In genomic region chr16:88760424-88761142, GRCh38 we compare ENCODE assay signal across 18 cellular contexts. TPM values are rescaled to one million over a fixed set of nuclear protein-coding genes. Genes with fewer than 3 reads are reported as not detected.
DNase-seq lines count a peak whose midpoint lies in the region; ATAC-seq, FAIRE-seq and TF ChIP-seq lines count a peak whose summit lies in the region.
"Had no signal": no experiment of that assay in that cellular context is flagged by ENCODE, and none has a peak within 500 bp of the region (broad histone marks: within the 10 kb centered on the region; RNA-seq: fewer than 3 reads in every experiment).

No MANE protein-coding gene starts in this region.

- H3K36me3 Mint-ChIP-seq in astrocyte (ENCODE audit: low read depth, unreplicated experiment) = peaks cover 5% of the 10 kb centered on the region
- peaks cover 50% of the 10 kb centered on the region for H3K36me3 Mint-ChIP-seq in Caco-2 (ENCODE audit: insufficient read depth, unreplicated experiment)

- H3K9ac ChIP-seq in astrocyte (ENCODE audit: low read length) = no peak overlapping the region

- TF ChIP-seq EP300 in transverse colon (IDR thresholded peaks at IDR 0.05; ENCODE audit: low read depth) = no peak

- H3K27ac Mint-ChIP-seq in astrocyte (ENCODE audit: unreplicated experiment) = peak overlapping the region; percentile 18
- no peak overlapping the region for H3K27ac Mint-ChIP-seq in Caco-2 (ENCODE audit: unreplicated experiment)
- H3K27ac Mint-ChIP-seq: activated T-helper 2 cell treated with anti-CD3 and anti-CD28 coated beads, Interferon-gamma antibody, Interleukin-2, Interleukin-4, amounts not matched to agents 10 μg/mL and 5 μg/mL and 100 μg/mL, durations not matched to agents 14 hours and 24 hours and 36 hours; stimulated activated naive CD8-positive, alpha-beta T cell treated with anti-CD3 and anti-CD28 coated beads, Interleukin-15, Interleukin-2, amounts not matched to agents 100 ng/mL and 50 ng/mL, for 24 hours; T-helper 2 cell treated with Interferon-gamma antibody and Interleukin-4, amounts not matched to agents 5 μg/mL and 100 μg/mL, for 36 hours had no signal

- WGBS in right lobe of liver (ENCODE audit: insufficient coverage, low coverage, low lambda C conversion rate, missing lambda C conversion rate) = 41% methylated on average over 4 of the region's 24 CpGs
- WGBS in transverse colon (ENCODE audit: low coverage in 1 of 2), 2 donors = 39% methylated on average over 21 of the region's 24 CpGs; no CpG with 5 or more reads in 1 of the 2 donors

- no TSS peak for BruUV-seq in Caco-2 (replicated peaks; lab: Mats Ljungman, UMichigan)

- H3K4me3 ChIP-seq in astrocyte (ENCODE audit: insufficient read depth, low read depth, low read length) (no peak overlapping the region), right lobe of liver (no peak overlapping the region), transverse colon (no peak overlapping the region), Caco-2 (ENCODE audit: low read depth, low read length) (no peak overlapping the region)
- H3K4me3 ChIP-seq: gastrocnemius medialis, HAP-1 had no signal

- H3K4me1 Mint-ChIP-seq in astrocyte (ENCODE audit: low read depth, unreplicated experiment) = peaks cover 38% of the 10 kb centered on the region
- H3K4me1 Mint-ChIP-seq in Caco-2 (ENCODE audit: low read depth, unreplicated experiment) = peaks cover 11% of the 10 kb centered on the region

- H3K9me3 ChIP-seq in astrocyte (ENCODE audit: insufficient read depth, low read depth, low read length) (no peaks in the 10 kb centered on the region), right lobe of liver (no peaks in the 10 kb centered on the region), transverse colon (no peaks in the 10 kb centered on the region), Caco-2 (no peaks in the 10 kb centered on the region)
- H3K9me3 ChIP-seq: gastrocnemius medialis, HAP-1 had no signal

- intact Hi-C loops in right lobe of liver (cut with DNase I) = no loop called here
- intact Hi-C loops in transverse colon (cut with DNase I; ENCODE audit: low total_unique reads) = no loop called here
- intact Hi-C loops in Caco-2 (cut with micrococcal nuclease; ENCODE audit: unreplicated experiment) = no loop called here
- intact Hi-C loops in posterior vena cava (cut with DNase I) = no loop called here

- peak; percentile 5 for DNase-seq in DMS79 treated with DMSO at 0.1 percent for 48 hours (lab: John Stamatoyannopoulos, UW)
- DNase-seq in DMS79 (lab: John Stamatoyannopoulos, UW) = no peak
- no peak for DNase-seq in astrocyte (ENCODE audit: low read depth)
- no peak for DNase-seq in right lobe of liver
- DNase-seq in transverse colon = peak; percentile 77
- no peak for DNase-seq in Caco-2
- no peak for DNase-seq in posterior vena cava (ENCODE audit: low spot score)
- DNase-seq in H54 (ENCODE audit: insufficient read length, low spot score) = no peak
- DNase-seq: 8988T; effector CD8-positive, alpha-beta T cell; gastrocnemius medialis; naive B cell; NCI-H446 had no signal

- CTCF ChIA-PET in Caco-2 (lab: Charles Lee) = interaction anchor here (4.7 kb wide), 1 partner anchor 24 kb away, joined by 30 read pairs; no protein-coding TSS in a partner anchor

- H3K9me3 Mint-ChIP-seq in astrocyte (ENCODE audit: unreplicated experiment) = no peaks in the 10 kb centered on the region
- no peaks in the 10 kb centered on the region for H3K9me3 Mint-ChIP-seq in Caco-2 (ENCODE audit: unreplicated experiment)
- H3K9me3 Mint-ChIP-seq: activated T-helper 2 cell treated with anti-CD3 and anti-CD28 coated beads, Interferon-gamma antibody, Interleukin-2, Interleukin-4, amounts not matched to agents 10 μg/mL and 5 μg/mL and 100 μg/mL, durations not matched to agents 14 hours and 24 hours and 36 hours; stimulated activated naive CD8-positive, alpha-beta T cell treated with anti-CD3 and anti-CD28 coated beads, Interleukin-15, Interleukin-2, amounts not matched to agents 100 ng/mL and 50 ng/mL, for 24 hours; T-helper 2 cell treated with Interferon-gamma antibody and Interleukin-4, amounts not matched to agents 5 μg/mL and 100 μg/mL, for 36 hours had no signal

- no peaks in the 10 kb centered on the region for H3K27me3 Mint-ChIP-seq in astrocyte (ENCODE audit: low read depth, unreplicated experiment)
- no peaks in the 10 kb centered on the region for H3K27me3 Mint-ChIP-seq in Caco-2 (ENCODE audit: insufficient read depth, unreplicated experiment)
- H3K27me3 Mint-ChIP-seq: naive B cell; stimulated activated naive CD8-positive, alpha-beta T cell treated with anti-CD3 and anti-CD28 coated beads, Interleukin-15, Interleukin-2, amounts not matched to agents 100 ng/mL and 50 ng/mL, for 24 hours had no signal

- POLR2A ChIA-PET in Caco-2 (lab: Charles Lee) = interaction anchor here (0.5 kb wide), 1 partner anchor 9 kb away, joined by 3 read pairs; no protein-coding TSS in a partner anchor

- TF ChIP-seq CTCF in astrocyte (IDR thresholded peaks at IDR 0.05; ENCODE audit: insufficient read depth, low read depth, low read length) (no peak), right lobe of liver (IDR thresholded peaks at IDR 0.05) (no peak), transverse colon (IDR thresholded peaks at IDR 0.05) (peak in 1 of 5 experiments; percentile 32), Caco-2 (IDR thresholded peaks at IDR 0.05; ENCODE audit: insufficient read depth in 1 of 2, low read depth in 1 of 2, low read length in 1 of 2, severe bottlenecking in 1 of 2, unreplicated experiment in 1 of 2) (no peak)

- TF ChIP-seq POLR2A in right lobe of liver (IDR thresholded peaks at IDR 0.05) (no peak), transverse colon (IDR thresholded peaks at IDR 0.05) (no peak), H54 (IDR thresholded peaks at IDR 0.05; ENCODE audit: low read depth, low read length) (no peak)

- H3K4me1 ChIP-seq in astrocyte (ENCODE audit: insufficient read depth, low read length) (peaks cover 41% of the 10 kb centered on the region), right lobe of liver (peaks cover 0 to 44% (median 23%) of the 10 kb centered on the region in 4 donors), transverse colon (peaks cover 31 to 63% (median 54%) of the 10 kb centered on the region in 4 donors), Caco-2 (peaks cover 38% of the 10 kb centered on the region)
- H3K4me1 ChIP-seq: gastrocnemius medialis had no signal

- no peak overlapping the region for H3K4me3 Mint-ChIP-seq in astrocyte (ENCODE audit: unreplicated experiment)
- H3K4me3 Mint-ChIP-seq in Caco-2 (ENCODE audit: unreplicated experiment) = no peak overlapping the region
- H3K4me3 Mint-ChIP-seq: naive B cell; stimulated activated naive CD8-positive, alpha-beta T cell treated with anti-CD3 and anti-CD28 coated beads, Interleukin-15, Interleukin-2, amounts not matched to agents 100 ng/mL and 50 ng/mL, for 24 hours; T-helper 2 cell treated with Interferon-gamma antibody and Interleukin-4, amounts not matched to agents 5 μg/mL and 100 μg/mL, for 36 hours had no signal

- no peak overlapping the region for H3K27ac ChIP-seq in astrocyte (ENCODE audit: low read depth, low read length)
- H3K27ac ChIP-seq in right lobe of liver = peak overlapping the region in 2 of 3 donors; percentile 79 to 91
- peak overlapping the region; percentile 72 to 89 (median 86) for H3K27ac ChIP-seq in transverse colon
- H3K27ac ChIP-seq: gastrocnemius medialis had no signal

- H3K27me3 ChIP-seq in astrocyte (ENCODE audit: insufficient read depth, low read length) (no peaks in the 10 kb centered on the region), right lobe of liver (no peaks in the 10 kb centered on the region), transverse colon (no peaks in the 10 kb centered on the region), Caco-2 (replicated peaks; ENCODE audit: control insufficient read depth, insufficient read depth, low read length) (no peaks in the 10 kb centered on the region)

- H3K36me3 ChIP-seq in astrocyte (ENCODE audit: insufficient read depth, low read length) = no peaks in the 10 kb centered on the region
- no peaks in the 10 kb centered on the region for H3K36me3 ChIP-seq in right lobe of liver
- no peaks in the 10 kb centered on the region for H3K36me3 ChIP-seq in transverse colon
- no peaks in the 10 kb centered on the region for H3K36me3 ChIP-seq in Caco-2 (ENCODE audit: control insufficient read depth, insufficient read depth, low read length)
- H3K36me3 ChIP-seq: gastrocnemius medialis had no signal

- FAIRE-seq in astrocyte (lab: Jason Lieb, UNC) = no peak
- no peak for FAIRE-seq in H54 (lab: Jason Lieb, UNC)
- FAIRE-seq: RCC 7860 had no signal

- H3K79me2 ChIP-seq in astrocyte (ENCODE audit: insufficient read depth, low read length) = peaks cover 96% of the 10 kb centered on the region

- in situ Hi-C loops in transverse colon (cut with MboI; ENCODE audit: low pct_ligation_motif_present in 1 of 4, low pct_unique_long_range_greater_than_20kb in 1 of 4, low sequenced_read_pairs in 3 of 4) = no loop called here

- ATAC-seq in right lobe of liver = peak in 3 of 4 donors; percentile 1 to 6 (median 2)
- ATAC-seq: gastrocnemius medialis had no signal

- H4K20me1 ChIP-seq in astrocyte (ENCODE audit: insufficient read depth, low read length) = peaks cover 96% of the 10 kb centered on the region

- H2AFZ ChIP-seq in astrocyte (ENCODE audit: low read depth, low read length) = no peak overlapping the region

- H3K4me2 ChIP-seq in astrocyte (ENCODE audit: low read length) = no peak overlapping the region

RNA-seq across cellular contexts. Expression of gene PIEZO1, which starts 24.4 kb away (rescaled TPM):
- 239 and 247 TPM in 2 replicates for total RNA-seq in astrocyte
- 10 to 100 TPM; 48.9 to 91.9 (median 64.4) TPM for total RNA-seq in right lobe of liver
- 100 to 1,000 TPM; 133 to 546 (median 179) TPM for total RNA-seq in transverse colon
- 248 and 284 TPM in 2 replicates for total RNA-seq in Caco-2 (2022)
- total RNA-seq in posterior vena cava = 100 to 1,000 TPM in 1 of 2 donors, 10 to 100 TPM in 1; 99.3 to 103 TPM

RNA-seq across cellular contexts. Expression of gene CDT1, which starts 43.0 kb away (rescaled TPM):
- 3.7 and 4.7 TPM in 2 replicates for total RNA-seq in astrocyte
- 1 to 10 TPM in 2 of 6 experiments, under 1 TPM in 4; 0.22 to 9.6 (median 0.42) TPM for total RNA-seq in right lobe of liver
- total RNA-seq in transverse colon = 10 to 100 TPM in 1 of 4 donors, 1 to 10 TPM in 2, not detected in 1; 3.8 to 12.5 (median 6.7) TPM
- total RNA-seq in Caco-2 (2022) = 97.7 and 98.0 TPM in 2 replicates
- total RNA-seq in posterior vena cava = 1 to 10 TPM in 1 of 2 donors, under 1 TPM in 1; 0.57 to 2.0 TPM

RNA-seq across cellular contexts. Expression of gene APRT, which starts 51.1 kb away (rescaled TPM):
- total RNA-seq in astrocyte (132 and 143 TPM in 2 replicates), right lobe of liver (100 to 1,000 TPM in 2 of 6 experiments, 10 to 100 TPM in 4; 61.4 to 120 (median 74.1) TPM), transverse colon (100 to 1,000 TPM in 2 of 4 donors, 10 to 100 TPM in 2; 81.6 to 221 (median 149) TPM), Caco-2 (2022) (251 and 268 TPM in 2 replicates), posterior vena cava (10 to 100 TPM; 73.1 to 92.8 TPM)

RNA-seq across cellular contexts. Expression of gene CTU2, which starts 54.3 kb away (rescaled TPM):
- total RNA-seq in astrocyte (18.3 and 22.5 TPM in 2 replicates), right lobe of liver (1 to 10 TPM; 5.0 to 9.5 (median 8.2) TPM), transverse colon (1 to 10 TPM in 3 of 4 donors, not detected in 1; 2.8 to 5.6 (median 4.2) TPM), Caco-2 (2022) (44.3 and 54.9 TPM in 2 replicates), posterior vena cava (10 to 100 TPM; 17.2 to 20.4 TPM)

RNA-seq across cellular contexts. Expression of gene RNF166, which starts 54.4 kb away (rescaled TPM):
- total RNA-seq in astrocyte (15.4 and 15.6 TPM in 2 replicates), right lobe of liver (10 to 100 TPM in 2 of 6 experiments, 1 to 10 TPM in 4; 8.1 to 12.8 (median 10.0) TPM), transverse colon (10 to 100 TPM; 10.3 to 15.3 (median 14.4) TPM), Caco-2 (2022) (37.3 and 40.4 TPM in 2 replicates), posterior vena cava (10 to 100 TPM; 16.8 to 19.0 TPM)

Comparison
In these comparisons a context has a peak if more than half of its experiments do, and no peak if none do; other contexts are left out.
1. DNase-seq: peak in DMS79 treated with DMSO at 0.1 percent for 48 hours (single experiment) and transverse colon (single experiment); none in DMS79 (single experiment), astrocyte (single experiment), right lobe of liver (0 of 3), Caco-2 (0 of 2), posterior vena cava (single experiment) and H54 (single experiment).